Comparison of ENCODE assay signal across 14 cellular contexts in genomic region chr10:50550291-50550839, GRCh38.
A peak's percentile ranks its signal among the peaks of the same experiment; 100 is the strongest.
DNase-seq lines count a peak whose midpoint lies in the region; ATAC-seq and TF ChIP-seq lines count a peak whose summit lies in the region.
"Had no signal": no experiment of that assay in that cellular context is flagged by ENCODE, and none has a peak within 500 bp of the region (broad histone marks: within the 10 kb centered on the region; RNA-seq: fewer than 3 reads in every experiment).

No MANE protein-coding gene starts in this region.

- H3K9me3 ChIP-seq in spleen = peaks cover 0 to 9% (median 2%) of the 10 kb centered on the region in 8 donors
- H3K9me3 ChIP-seq: thoracic aorta had no signal

- no peak overlapping the region for H3K4me3 ChIP-seq in spleen
- H3K4me3 ChIP-seq: thoracic aorta had no signal

- no peak overlapping the region for H3K4me3 Mint-ChIP-seq in brain
- no peak overlapping the region for H3K4me3 Mint-ChIP-seq in effector memory CD8-positive, alpha-beta T cell
- H3K4me3 Mint-ChIP-seq: activated T-helper 17 cell treated with anti-CD3 and anti-CD28 coated beads, Interleukin-2, amount 50 U/mL, for 72 hours had no signal

- no peaks in the 10 kb centered on the region for H3K36me3 ChIP-seq in spleen
- H3K36me3 ChIP-seq: thoracic aorta had no signal

- intact Hi-C loops in spleen (cut with DNase I; ENCODE audit: low total_unique reads) = loop anchor here (10.0 kb wide), 1 partner anchor 64 kb away; no protein-coding TSS in a partner anchor

- H3K4me1 Mint-ChIP-seq in brain = peaks cover 33% of the 10 kb centered on the region
- peaks cover 24 to 43% of the 10 kb centered on the region in 2 donors for H3K4me1 Mint-ChIP-seq in effector memory CD8-positive, alpha-beta T cell (ENCODE audit: low read depth in 2 of 2)

- no peak for TF ChIP-seq POLR2A in spleen (IDR thresholded peaks at IDR 0.05)

- peaks cover 4% of the 10 kb centered on the region for H3K27me3 Mint-ChIP-seq in brain
- no peaks in the 10 kb centered on the region for H3K27me3 Mint-ChIP-seq in effector memory CD8-positive, alpha-beta T cell
- H3K27me3 Mint-ChIP-seq: activated T-helper 17 cell treated with anti-CD3 and anti-CD28 coated beads, Interleukin-2, amount 50 U/mL, for 72 hours had no signal

- WGBS in spleen, 5 donors = 70 to 84% (median 77%) methylated on average over 4 of the region's 4 CpGs

- peaks cover 14 to 27% (median 20%) of the 10 kb centered on the region in 5 experiments for H3K9me3 Mint-ChIP-seq in brain
- no peaks in the 10 kb centered on the region for H3K9me3 Mint-ChIP-seq in effector memory CD8-positive, alpha-beta T cell
- H3K9me3 Mint-ChIP-seq: activated T-helper 17 cell treated with anti-CD3 and anti-CD28 coated beads, Interleukin-2, amount 50 U/mL, for 72 hours had no signal

- H3K27ac Mint-ChIP-seq in brain = peak overlapping the region in 3 of 5 experiments; percentile 15 to 29 (median 16)
- H3K27ac Mint-ChIP-seq in effector memory CD8-positive, alpha-beta T cell = no peak overlapping the region
- H3K27ac Mint-ChIP-seq: activated T-helper 17 cell treated with anti-CD3 and anti-CD28 coated beads, Interleukin-2, amount 50 U/mL, for 72 hours had no signal

- no peak for ATAC-seq in effector memory CD8-positive, alpha-beta T cell (replicated peaks)
- ATAC-seq: activated T-helper 17 cell treated with anti-CD3 and anti-CD28 coated beads, Interleukin-2, amount 50 U/mL, for 72 hours had no signal

- peak; percentile 45 for DNase-seq in NCI-H526 treated with DMSO at 0.1 percent for 48 hours (lab: John Stamatoyannopoulos, UW)
- DNase-seq in iPS-NIHi7 (ENCODE audit: extremely low spot score) = peak; percentile 31
- no peak for DNase-seq in spleen
- no peak for DNase-seq in activated CD4-positive, alpha-beta T cell treated with anti-CD3 and anti-CD28 coated beads for 4 hours
- DNase-seq in COLO829 (ENCODE audit: low spot score) = no peak
- DNase-seq in effector memory CD8-positive, alpha-beta T cell = no peak
- DNase-seq: activated CD8-positive, alpha-beta memory T cell treated with anti-CD3 and anti-CD28 coated beads for 24 hours; aorta; C1 segment of cervical spinal cord; NCI-H1694; NCI-H510A had no signal

- H3K27ac ChIP-seq in spleen = peak overlapping the region in 6 of 8 donors; percentile 10 to 62 (median 34)
- H3K27ac ChIP-seq: thoracic aorta had no signal

- peaks cover 4 to 57% (median 24%) of the 10 kb centered on the region in 6 donors for H3K4me1 ChIP-seq in spleen

- TF ChIP-seq CTCF in brain (conservative IDR thresholded peaks at IDR 0.05) = no peak
- no peak for TF ChIP-seq CTCF in spleen (IDR thresholded peaks at IDR 0.05 in 8 of 11, conservative IDR thresholded peaks at IDR 0.05 in 3 of 11)

- H3K36me3 Mint-ChIP-seq in brain = peaks cover 23% of the 10 kb centered on the region
- no peaks in the 10 kb centered on the region for H3K36me3 Mint-ChIP-seq in effector memory CD8-positive, alpha-beta T cell (ENCODE audit: insufficient read depth)

- H3K27me3 ChIP-seq in spleen (replicated peaks in 1 of 7) = no peaks in the 10 kb centered on the region

Comparison
In these comparisons a context has a peak if more than half of its experiments do, and no peak if none do; other contexts are left out.
1. DNase-seq: peak in NCI-H526 treated with DMSO at 0.1 percent for 48 hours (single experiment) and iPS-NIHi7 (single experiment); none in spleen (single experiment), activated CD4-positive, alpha-beta T cell treated with anti-CD3 and anti-CD28 coated beads for 4 hours (0 of 2), COLO829 (single experiment) and effector memory CD8-positive, alpha-beta T cell (0 of 3).
2. H3K27ac Mint-ChIP-seq: peak in brain (3 of 5); none in effector memory CD8-positive, alpha-beta T cell (0 of 2).